29 cellular contexts compared by ENCODE assay signal in genomic region chr13:21694831-21695230, GRCh38. TPM values are rescaled to one million over a fixed set of nuclear protein-coding genes. Genes with fewer than 3 reads are reported as not detected.
"Had no signal": no experiment of that assay in that cellular context is flagged by ENCODE, and none has a peak within 500 bp of the region (broad histone marks: within the 10 kb centered on the region; RNA-seq: fewer than 3 reads in every experiment).

No MANE protein-coding gene starts in this region.

- ATAC-seq: naive thymus-derived CD4-positive, alpha-beta T cell; right lobe of liver; stimulated activated naive CD8-positive, alpha-beta T cell treated with anti-CD3 and anti-CD28 coated beads, Interleukin-15, Interleukin-2, amounts not matched to agents 100 U/mL and 50 U/mL, for 24 hours had no signal

- DNase-seq: activated CD4-positive, alpha-beta memory T cell treated with anti-CD3 and anti-CD28 coated beads, Interleukin-2, amount 10 ng/mL, durations not matched to agents 7 days and 5 days; activated CD4-positive, alpha-beta T cell treated with anti-CD3 and anti-CD28 coated beads, Interleukin-2, amount 10 ng/mL, durations not matched to agents 24 days and 14 days; activated CD4-positive, CD25-positive, alpha-beta regulatory T cell treated with anti-CD3 and anti-CD28 coated beads, Interleukin-2, amount 50 U/mL, for 72 hours; activated CD8-positive, alpha-beta memory T cell treated with anti-CD3 and anti-CD28 coated beads, Interleukin-2, amount 50 U/mL, for 48 hours; activated gamma-delta T cell; activated naive CD4-positive, alpha-beta T cell treated with anti-CD3 and anti-CD28 coated beads, Interleukin-2, amount 10 ng/mL, durations not matched to agents 7 days and 5 days; activated naive CD8-positive, alpha-beta T cell treated with anti-CD3 and anti-CD28 coated beads, Interleukin-2, amount 10 ng/mL, durations not matched to agents 7 days and 5 days; activated T-cell treated with anti-CD3 and anti-CD28 coated beads, Interleukin-2, amount 50 U/mL, for 24 hours; endodermal cell; esophagus squamous epithelium; islet precursor cell; naive thymus-derived CD4-positive, alpha-beta T cell; occipital lobe; right lobe of liver; stimulated activated CD4-positive, alpha-beta T cell treated with anti-CD3 and anti-CD28 coated beads, Interleukin-2, amount 100 ng/mL, for 48 hours; stimulated activated naive CD8-positive, alpha-beta T cell treated with anti-CD3 and anti-CD28 coated beads, Interleukin-15, Interleukin-2, amounts not matched to agents 100 U/mL and 50 U/mL, for 24 hours; T-helper 9 cell; testis; transverse colon had no signal

- H3K4me3 ChIP-seq: ascending aorta, cardiac muscle cell, esophagus squamous epithelium, hepatocyte, neural progenitor cell, right lobe of liver, testis, transverse colon had no signal

- H3K9me3 Mint-ChIP-seq: activated CD4-positive, alpha-beta memory T cell treated with anti-CD3 and anti-CD28 coated beads, Interleukin-2, amount 10 ng/mL, durations not matched to agents 7 days and 5 days; activated CD4-positive, alpha-beta T cell treated with anti-CD3 and anti-CD28 coated beads, Interleukin-2, amount 10 ng/mL, durations not matched to agents 24 days and 14 days; activated naive CD4-positive, alpha-beta T cell treated with anti-CD3 and anti-CD28 coated beads, Interleukin-2, amount 10 ng/mL, durations not matched to agents 7 days and 5 days; activated naive CD8-positive, alpha-beta T cell treated with anti-CD3 and anti-CD28 coated beads, Interleukin-2, amount 10 ng/mL, durations not matched to agents 7 days and 5 days; activated T-cell treated with anti-CD3 and anti-CD28 coated beads, Interleukin-2, amount 50 U/mL, for 24 hours; brain; dendritic cell treated with granulocyte-macrophage colony-stimulating factor and Interleukin-4, amounts not matched to agents 40 ng/mL and 50 ng/mL, for 4 days; endodermal cell; mesothelial cell of epicardium; neural progenitor cell had no signal

- H3K27ac ChIP-seq: ascending aorta, cardiac muscle cell, esophagus squamous epithelium, hepatocyte, neural progenitor cell, parathyroid adenoma, right lobe of liver, testis, transverse colon had no signal

- H3K4me3 Mint-ChIP-seq: activated CD4-positive, alpha-beta memory T cell treated with anti-CD3 and anti-CD28 coated beads, Interleukin-2, amount 10 ng/mL, durations not matched to agents 7 days and 5 days; activated CD4-positive, alpha-beta T cell treated with anti-CD3 and anti-CD28 coated beads, Interleukin-2, amount 10 ng/mL, durations not matched to agents 24 days and 14 days; activated naive CD4-positive, alpha-beta T cell treated with anti-CD3 and anti-CD28 coated beads, Interleukin-2, amount 10 ng/mL, durations not matched to agents 7 days and 5 days; activated naive CD8-positive, alpha-beta T cell treated with anti-CD3 and anti-CD28 coated beads, Interleukin-2, amount 10 ng/mL, durations not matched to agents 7 days and 5 days; activated T-cell treated with anti-CD3 and anti-CD28 coated beads, Interleukin-2, amount 50 U/mL, for 24 hours; brain; dendritic cell treated with granulocyte-macrophage colony-stimulating factor and Interleukin-4, amounts not matched to agents 40 ng/mL and 50 ng/mL, for 4 days; endodermal cell; mesothelial cell of epicardium; naive thymus-derived CD4-positive, alpha-beta T cell; neural progenitor cell had no signal

- H3K36me3 ChIP-seq: ascending aorta, cardiac muscle cell, esophagus squamous epithelium, neural progenitor cell, right lobe of liver, transverse colon had no signal

- H3K4me1 Mint-ChIP-seq: activated CD4-positive, alpha-beta memory T cell treated with anti-CD3 and anti-CD28 coated beads, Interleukin-2, amount 10 ng/mL, durations not matched to agents 7 days and 5 days; activated CD4-positive, alpha-beta T cell treated with anti-CD3 and anti-CD28 coated beads, Interleukin-2, amount 10 ng/mL, durations not matched to agents 24 days and 14 days; activated naive CD4-positive, alpha-beta T cell treated with anti-CD3 and anti-CD28 coated beads, Interleukin-2, amount 10 ng/mL, durations not matched to agents 7 days and 5 days; activated naive CD8-positive, alpha-beta T cell treated with anti-CD3 and anti-CD28 coated beads, Interleukin-2, amount 10 ng/mL, durations not matched to agents 7 days and 5 days; naive thymus-derived CD4-positive, alpha-beta T cell; neural progenitor cell had no signal

- H3K9me3 ChIP-seq: ascending aorta, esophagus squamous epithelium, right lobe of liver, testis, transverse colon had no signal

- H3K27me3 ChIP-seq: ascending aorta, hepatocyte, neural progenitor cell, right lobe of liver, testis, transverse colon had no signal

- H3K36me3 Mint-ChIP-seq: activated naive CD4-positive, alpha-beta T cell treated with anti-CD3 and anti-CD28 coated beads, Interleukin-2, amount 10 ng/mL, durations not matched to agents 7 days and 5 days; activated naive CD8-positive, alpha-beta T cell treated with anti-CD3 and anti-CD28 coated beads, Interleukin-2, amount 10 ng/mL, durations not matched to agents 7 days and 5 days had no signal

- H3K4me1 ChIP-seq: ascending aorta, esophagus squamous epithelium, neural progenitor cell, parathyroid adenoma, testis had no signal

- H3K27ac Mint-ChIP-seq: activated CD4-positive, alpha-beta memory T cell treated with anti-CD3 and anti-CD28 coated beads, Interleukin-2, amount 10 ng/mL, durations not matched to agents 7 days and 5 days; activated CD4-positive, alpha-beta T cell treated with anti-CD3 and anti-CD28 coated beads, Interleukin-2, amount 10 ng/mL, durations not matched to agents 24 days and 14 days; activated naive CD4-positive, alpha-beta T cell treated with anti-CD3 and anti-CD28 coated beads, Interleukin-2, amount 10 ng/mL, durations not matched to agents 7 days and 5 days; activated naive CD8-positive, alpha-beta T cell treated with anti-CD3 and anti-CD28 coated beads, Interleukin-2, amount 10 ng/mL, durations not matched to agents 7 days and 5 days; activated T-cell treated with anti-CD3 and anti-CD28 coated beads, Interleukin-2, amount 50 U/mL, for 24 hours; brain; dendritic cell treated with granulocyte-macrophage colony-stimulating factor and Interleukin-4, amounts not matched to agents 40 ng/mL and 50 ng/mL, for 4 days; endodermal cell; mesothelial cell of epicardium; neural progenitor cell had no signal

- H3K27me3 Mint-ChIP-seq: activated naive CD8-positive, alpha-beta T cell treated with anti-CD3 and anti-CD28 coated beads, Interleukin-2, amount 10 ng/mL, durations not matched to agents 7 days and 5 days; activated T-cell treated with anti-CD3 and anti-CD28 coated beads, Interleukin-2, amount 50 U/mL, for 24 hours; brain had no signal

RNA-seq across cellular contexts. Expression of gene FGF9, which starts 24.0 kb away (rescaled TPM):
- total RNA-seq: ascending aorta; pulmonary artery endothelial cell; right lobe of liver; T-helper 1 cell treated with Interleukin-12 subunit alpha and Interleukin-12 subunit beta and Interleukin-4 antibody, amounts not matched to agents 30 ng/mL and 1 ng/mL, for 36 hours had no signal
